8 cellular contexts compared by ENCODE assay signal in the genomic region with DNA sequence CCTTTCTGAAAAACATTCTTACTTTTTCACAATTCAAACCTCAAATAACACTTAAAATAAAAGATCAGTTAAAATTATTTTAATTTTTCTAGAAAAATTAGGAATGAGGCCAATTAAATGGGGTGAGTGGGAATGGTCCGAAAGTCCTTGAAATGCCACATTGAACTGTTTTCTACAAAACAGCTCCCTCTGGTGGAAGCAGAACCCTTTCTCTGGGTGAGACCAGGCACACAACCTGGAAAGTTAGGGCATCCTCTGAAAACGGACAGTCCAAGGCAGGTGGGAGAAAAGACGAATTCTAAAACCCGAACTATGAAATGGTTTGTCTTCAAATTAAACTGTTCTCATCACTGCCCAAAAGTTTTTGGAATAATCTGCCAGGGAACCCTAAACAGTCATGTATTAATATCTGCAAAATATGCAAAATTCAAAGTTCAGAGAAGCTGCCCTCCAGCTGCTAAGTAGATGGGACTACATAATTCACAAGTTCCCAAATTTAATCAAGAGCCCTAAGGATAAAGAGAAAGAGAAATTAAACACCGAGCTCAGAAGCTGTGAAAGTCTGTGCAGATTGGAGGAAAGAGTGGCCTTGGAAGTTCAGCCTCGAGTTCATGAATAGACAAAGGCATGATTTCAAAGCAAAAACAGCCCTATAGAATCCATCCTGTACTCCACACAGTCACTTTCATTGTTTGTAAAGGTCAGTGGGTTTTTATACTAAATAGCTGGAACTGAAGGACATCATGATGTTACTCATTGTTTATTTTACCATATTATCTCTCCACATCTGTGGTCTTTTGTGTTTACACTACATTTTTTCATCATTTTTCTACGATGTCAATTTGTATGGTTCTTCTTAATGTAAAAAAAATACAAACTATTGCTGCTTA.
DNase-seq lines count a peak whose midpoint lies in the region; ATAC-seq and TF ChIP-seq lines count a peak whose summit lies in the region.

No MANE protein-coding gene starts in this region.

- no peaks in the 10 kb centered on the region for H3K36me3 ChIP-seq in HEK293 (ENCODE audit: control insufficient read depth in 2 of 2, insufficient read depth in 1 of 2, low read length in 2 of 2)
- no peaks in the 10 kb centered on the region for H3K36me3 ChIP-seq in right lobe of liver
- no peaks in the 10 kb centered on the region for H3K36me3 ChIP-seq in aorta (ENCODE audit: control insufficient read depth in 1 of 2, insufficient read depth in 2 of 2, low read length in 1 of 2)

- POLR2A ChIA-PET in HEK293 (lab: Yijun Ruan, JAX) = no interaction called here

- no peak for TF ChIP-seq POLR2A in right lobe of liver (IDR thresholded peaks at IDR 0.05)

- TF ChIP-seq CTCF in HEK293 (tag by site-specific recombination; IDR thresholded peaks at IDR 0.05) (no peak), coronary artery (IDR thresholded peaks at IDR 0.05) (peak; percentile 21), right lobe of liver (IDR thresholded peaks at IDR 0.05) (peak; percentile 72 to 83 (median 77))

- DNase-seq in DMS53 (lab: John Stamatoyannopoulos, UW) (peak; percentile 82), OCI-M1 (lab: John Stamatoyannopoulos, UW) (peak; percentile 87), coronary artery (ENCODE audit: low spot score) (no peak), right lobe of liver (peak in 1 of 3 donors; percentile 73), aorta (no peak)
- DNase-seq in activated CD4-positive, CD25-positive, alpha-beta regulatory T cell (lab: John Stamatoyannopoulos, UW) = no peak

- CTCF ChIA-PET in HEK293 (lab: Yijun Ruan, JAX) = interaction anchor here (0.5 to 7.2 kb wide), 39 partner anchors 9 to 1070 kb away, joined by 3 to 78 read pairs (median 5); no protein-coding TSS in a partner anchor

- no peak overlapping the region for H3K4me3 ChIP-seq in HEK293 (ENCODE audit: low read depth, low read length)
- no peak overlapping the region for H3K4me3 ChIP-seq in coronary artery
- H3K4me3 ChIP-seq in right lobe of liver = no peak overlapping the region
- H3K4me3 ChIP-seq in aorta (ENCODE audit: low read length in 2 of 2) = no peak overlapping the region

- H3K4me1 ChIP-seq in HEK293 (ENCODE audit: control insufficient read depth, insufficient read depth, low read length) (peaks cover 2% of the 10 kb centered on the region; the same call in 1 of the 2 replicates), right lobe of liver (peaks cover 0 to 6% (median 1%) of the 10 kb centered on the region in 4 donors), aorta (ENCODE audit: control insufficient read depth in 1 of 2, insufficient read depth in 2 of 2, low read length in 2 of 2) (no peaks in the 10 kb centered on the region)

- intact Hi-C loops in right lobe of liver (cut with DNase I) (loop anchor here (10.0 kb wide), 2 partner anchors 56 to 186 kb away; no protein-coding TSS in a partner anchor), aorta (cut with DNase I) (loop anchor here (2.0 to 5.0 kb wide), 3 partner anchors 188 to 511 kb away; no protein-coding TSS in a partner anchor)

- H3K27ac ChIP-seq in HEK293 (ENCODE audit: extremely low read depth, low read depth, low read length) (no peak overlapping the region), coronary artery (no peak overlapping the region), right lobe of liver (no peak overlapping the region), aorta (ENCODE audit: low read depth in 1 of 2, low read length in 2 of 2) (no peak overlapping the region)

- peak; percentile 88 to 91 (median 89) for ATAC-seq in right lobe of liver
- ATAC-seq in aorta (ENCODE audit: low FRiP score) = peak; percentile 69
- no peak for ATAC-seq in HG02981 (IDR thresholded peaks at IDR 0.05; ENCODE audit: unreplicated experiment)

- H3K9me3 ChIP-seq in HEK293 (ENCODE audit: control insufficient read depth, insufficient read depth, low read depth, low read length) (no peaks in the 10 kb centered on the region), right lobe of liver (no peaks in the 10 kb centered on the region), aorta (ENCODE audit: control insufficient read depth, low read length) (no peaks in the 10 kb centered on the region)

- no peaks in the 10 kb centered on the region for H3K27me3 ChIP-seq in right lobe of liver
- H3K27me3 ChIP-seq in aorta (ENCODE audit: control insufficient read depth in 1 of 2, insufficient read depth in 2 of 2, low read length in 1 of 2) = no peaks in the 10 kb centered on the region

- WGBS in right lobe of liver (ENCODE audit: insufficient coverage, low coverage, low lambda C conversion rate, missing lambda C conversion rate) = 19% methylated on average over 7 of the region's 7 CpGs
- 48 to 53% methylated on average over 7 of the region's 7 CpGs for WGBS in aorta, 2 donors

TF ChIP-seq in HEK293, 187 proteins besides CTCF, POLR2A, EP300 and RAD21:
- peak; percentile 71; the same call in 1 of the 2 replicates for TF ChIP-seq PRDM1 (tag by site-specific recombination; IDR thresholded peaks at IDR 0.05)
- TF ChIP-seq ZNF654 (tag by site-specific recombination; IDR thresholded peaks at IDR 0.05; ENCODE audit: low read depth) = peak; percentile 29; the same call in 1 of the 2 replicates
- TF ChIP-seq ZBTB48 (tag by site-specific recombination; IDR thresholded peaks at IDR 0.05) = peak; percentile 75; the same call in 1 of the 2 replicates
- no peak for TF ChIP-seq ZFP69B (tag by site-specific recombination; IDR thresholded peaks at IDR 0.05)
- no peak for TF ChIP-seq KLF8 (tag by site-specific recombination; IDR thresholded peaks at IDR 0.05)
- no peak for TF ChIP-seq ZIC2 (tag by site-specific recombination; IDR thresholded peaks at IDR 0.05)

Comparison
In these comparisons a context has a peak if more than half of its experiments do, and no peak if none do; other contexts are left out.
1. DNase-seq: peak in DMS53 (single experiment) and OCI-M1 (single experiment); none in coronary artery (single experiment), aorta (0 of 2) and activated CD4-positive, CD25-positive, alpha-beta regulatory T cell (0 of 4).